In genomic region chr1:19564366-19564765, GRCh38 we compare ENCODE assay signal across 1 cellular context.
TF ChIP-seq lines count a peak whose summit lies in the region.

No MANE protein-coding gene starts in this region.

TF ChIP-seq in H1, 55 proteins besides CTCF, POLR2A, EP300 and RAD21:
- TF ChIP-seq MAX (IDR thresholded peaks at IDR 0.05) (no peak), CHD1 (IDR thresholded peaks at IDR 0.05; ENCODE audit: low read depth, low read length) (no peak), SP4 (IDR thresholded peaks at IDR 0.05; ENCODE audit: low read length) (no peak), CEBPB (IDR thresholded peaks at IDR 0.05; ENCODE audit: low read depth, low read length) (no peak), EZH2 (IDR thresholded peaks at IDR 0.05; ENCODE audit: low read depth, low read length, severe bottlenecking) (no peak), GABPA (IDR thresholded peaks at IDR 0.05; ENCODE audit: borderline replicate concordance, insufficient read depth, low read length) (no peak), TCF12 (IDR thresholded peaks at IDR 0.05; ENCODE audit: low read depth, low read length) (no peak), ATF2 (IDR thresholded peaks at IDR 0.05; ENCODE audit: low read length) (no peak), POU5F1 (IDR thresholded peaks at IDR 0.05; ENCODE audit: low read depth, low read length) (no peak), JUN (IDR thresholded peaks at IDR 0.05; ENCODE audit: low read depth, low read length) (no peak), USF2 (IDR thresholded peaks at IDR 0.05; ENCODE audit: low read length) (no peak), FOSL1 (IDR thresholded peaks at IDR 0.05; ENCODE audit: insufficient read depth, low read depth, low read length) (no peak), SIX5 (IDR thresholded peaks at IDR 0.05; ENCODE audit: low read depth, low read length) (no peak), SUZ12 (IDR thresholded peaks at IDR 0.05; ENCODE audit: low read length) (no peak), SIRT6 (IDR thresholded peaks at IDR 0.05; ENCODE audit: low read length) (no peak), RBBP5 (IDR thresholded peaks at IDR 0.05; ENCODE audit: borderline replicate concordance, low read depth, low read length) (no peak)
TF ChIP-seq in H1: peak in this region for 0.
